Comparison of ENCODE assay signal across 19 cellular contexts in the genomic region with DNA sequence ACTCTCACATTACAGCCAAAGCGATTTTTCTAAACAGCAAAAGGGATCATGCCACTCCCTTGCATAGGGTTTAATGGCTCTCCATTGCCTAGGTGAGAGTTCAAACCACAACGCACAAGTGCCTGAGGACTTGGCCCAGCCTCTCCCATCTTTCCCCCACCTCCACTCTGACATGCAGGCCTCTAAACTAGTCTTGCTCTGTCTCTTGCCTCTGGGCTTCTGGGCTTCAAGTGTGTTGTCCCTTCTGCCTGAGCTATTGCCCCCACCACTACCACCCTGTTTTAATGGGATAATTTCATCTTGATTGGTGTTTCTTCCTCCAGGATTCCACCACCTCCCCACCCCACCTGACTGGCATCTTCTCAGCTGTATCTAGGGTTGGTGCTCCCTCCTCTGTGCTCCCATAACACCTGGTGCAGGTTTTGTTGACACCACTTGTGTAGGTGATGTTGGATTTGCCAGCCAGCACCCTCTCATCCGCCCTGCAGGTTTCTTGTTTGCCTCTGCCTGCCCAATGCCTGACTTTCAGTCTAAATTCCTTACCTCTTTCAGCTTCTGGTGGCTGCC. TPM values are rescaled to one million over a fixed set of nuclear protein-coding genes. Genes with fewer than 3 reads are reported as not detected.
DNase-seq lines count a peak whose midpoint lies in the region; ATAC-seq and TF ChIP-seq lines count a peak whose summit lies in the region.
"Had no signal": no experiment of that assay in that cellular context is flagged by ENCODE, and none has a peak within 500 bp of the region (broad histone marks: within the 10 kb centered on the region; RNA-seq: fewer than 3 reads in every experiment).

No MANE protein-coding gene starts in this region.

- peak overlapping the region in 4 of 7 donors; percentile 42 to 80 (median 56) for H3K27ac Mint-ChIP-seq in CD4-positive, alpha-beta memory T cell
- H3K27ac Mint-ChIP-seq in naive B cell, result peak overlapping the region in 2 of 6 donors; percentile 24 to 65
- H3K27ac Mint-ChIP-seq: activated CD4-positive, alpha-beta memory T cell treated with anti-CD3 and anti-CD28 coated beads for 36 hours; CD8-positive, alpha-beta T cell had no signal

- no peak overlapping the region for H2AFZ ChIP-seq in PC-3 (ENCODE audit: low read length)

- peaks cover 1 to 5% of the 10 kb centered on the region in 2 donors for H3K27me3 Mint-ChIP-seq in CD4-positive, alpha-beta memory T cell
- peaks cover 0 to 5% (median 0%) of the 10 kb centered on the region in 3 donors for H3K27me3 Mint-ChIP-seq in naive B cell
- H3K27me3 Mint-ChIP-seq: activated CD4-positive, alpha-beta memory T cell treated with anti-CD3 and anti-CD28 coated beads for 36 hours had no signal

- no peaks in the 10 kb centered on the region for H3K9me2 ChIP-seq in PC-3 (replicated peaks; ENCODE audit: low read length)

- H3F3A ChIP-seq in PC-3 (ENCODE audit: low read length, unreplicated experiment), result no peaks in the 10 kb centered on the region

- H3K36me3 ChIP-seq in CD4-positive, alpha-beta memory T cell (ENCODE audit: insufficient read depth, low read length), result no peaks in the 10 kb centered on the region
- H3K36me3 ChIP-seq in PC-3 (ENCODE audit: low read depth, low read length), result no peaks in the 10 kb centered on the region; the same call in 1 of the 2 replicates
- H3K36me3 ChIP-seq in uterus, result no peaks in the 10 kb centered on the region
- H3K36me3 ChIP-seq: left ventricle myocardium inferior had no signal

- TF ChIP-seq CTCF in PC-3 (conservative IDR thresholded peaks at IDR 0.05; ENCODE audit: low read depth, low read length) (no peak), uterus (IDR thresholded peaks at IDR 0.05) (no peak)

- no peak overlapping the region for H3K4me3 ChIP-seq in CD4-positive, alpha-beta memory T cell (ENCODE audit: low read length in 2 of 2)
- no peak overlapping the region for H3K4me3 ChIP-seq in PC-3 (ENCODE audit: low read length)
- H3K4me3 ChIP-seq in uterus, result no peak overlapping the region
- H3K4me3 ChIP-seq: left ventricle myocardium inferior had no signal

- H3K27me3 ChIP-seq in CD4-positive, alpha-beta memory T cell (ENCODE audit: insufficient read depth, low read length), result no peaks in the 10 kb centered on the region
- H3K27me3 ChIP-seq in PC-3 (ENCODE audit: low read length) (no peaks in the 10 kb centered on the region), uterus (no peaks in the 10 kb centered on the region)

- DNase-seq in NCI-H1417 (lab: John Stamatoyannopoulos, UW), result peak; percentile 83 to 95 (median 91)
- no peak for DNase-seq in NCI-H1417 treated with DMSO at 0.1 percent for 48 hours (lab: John Stamatoyannopoulos, UW)
- DNase-seq in CD4-positive, alpha-beta memory T cell, result no peak
- peak; percentile 27 for DNase-seq in PC-3
- DNase-seq in naive B cell, result no peak
- no peak for DNase-seq in uterus
- no peak for DNase-seq in HPDE6-E6E7 (ENCODE audit: extremely low spot score)
- DNase-seq: 8988T; activated CD4-positive, alpha-beta memory T cell treated with anti-CD3 and anti-CD28 coated beads for 36 hours; CD8-positive, alpha-beta T cell; H7; left ventricle myocardium inferior; NCI-H2171; small intestine had no signal

- TF ChIP-seq POLR2A in uterus (IDR thresholded peaks at IDR 0.05), result no peak

- H3K4me2 ChIP-seq in PC-3 (ENCODE audit: low read length), result no peak overlapping the region

- intact Hi-C loops in CD4-positive, alpha-beta memory T cell (cut with micrococcal nuclease), result no loop called here
- intact Hi-C loops in PC-3 (cut with micrococcal nuclease), result no loop called here
- intact Hi-C loops in uterus (cut with DNase I; ENCODE audit: low total_unique reads), result loop anchor here (10.0 kb wide), 1 partner anchor 78 kb away; no protein-coding TSS in a partner anchor

- H3K4me1 Mint-ChIP-seq in CD4-positive, alpha-beta memory T cell, result peaks cover 9 to 29% (median 13%) of the 10 kb centered on the region in 4 donors
- peaks cover 10 to 20% (median 11%) of the 10 kb centered on the region in 3 donors for H3K4me1 Mint-ChIP-seq in naive B cell

- H3K4me3 Mint-ChIP-seq in CD4-positive, alpha-beta memory T cell, result peak overlapping the region in 6 of 8 donors; percentile 48 to 94 (median 76)
- peak overlapping the region in 6 of 8 donors; percentile 20 to 89 (median 80) for H3K4me3 Mint-ChIP-seq in naive B cell
- H3K4me3 Mint-ChIP-seq: activated CD4-positive, alpha-beta memory T cell treated with anti-CD3 and anti-CD28 coated beads for 36 hours had no signal

- peaks cover 0 to 13% of the 10 kb centered on the region in 2 donors for H3K36me3 Mint-ChIP-seq in CD4-positive, alpha-beta memory T cell
- H3K36me3 Mint-ChIP-seq in naive B cell, result no peaks in the 10 kb centered on the region

- H3K9me3 Mint-ChIP-seq in CD4-positive, alpha-beta memory T cell, result peaks cover 0 to 5% (median 2%) of the 10 kb centered on the region in 8 donors
- H3K9me3 Mint-ChIP-seq in naive B cell, result peaks cover 0 to 5% (median 2%) of the 10 kb centered on the region in 7 donors

- POLR2A ChIA-PET in CD4-positive, alpha-beta memory T cell (lab: Charles Lee; ENCODE audit: partially characterized antibody), result interaction anchor here (1.0 to 8.4 kb wide), 4 partner anchors 18 to 95 kb away, joined by 3 to 147 read pairs (median 4); no protein-coding TSS in a partner anchor
- POLR2A ChIA-PET in PC-3 (lab: Charles Lee; ENCODE audit: unreplicated experiment), result no interaction called here

- no TSS peak for BruUV-seq in PC-3 (replicated peaks; lab: Mats Ljungman, UMichigan)

- peaks cover 29% of the 10 kb centered on the region for H3K79me2 ChIP-seq in PC-3 (ENCODE audit: low read length)

- H3K9ac ChIP-seq in PC-3 (ENCODE audit: low read length), result no peak overlapping the region

- CTCF ChIA-PET in CD4-positive, alpha-beta memory T cell (lab: Charles Lee; ENCODE audit: partially characterized antibody), result interaction anchor here (1.0 to 4.4 kb wide), 3 partner anchors 95 to 97 kb away, joined by 3 to 27 read pairs (median 19); no protein-coding TSS in a partner anchor
- CTCF ChIA-PET in PC-3 (lab: Charles Lee), result interaction anchor here (0.6 kb wide), 2 partner anchors 8 to 17 kb away, joined by 3 read pairs; no protein-coding TSS in a partner anchor

- no peak overlapping the region for H3K27ac ChIP-seq in CD4-positive, alpha-beta memory T cell (ENCODE audit: low read depth, low read length)
- H3K27ac ChIP-seq in PC-3 (ENCODE audit: low read length) (no peak overlapping the region), uterus (no peak overlapping the region)
- H3K27ac ChIP-seq: left ventricle myocardium inferior had no signal

- no peaks in the 10 kb centered on the region for H4K20me1 ChIP-seq in PC-3 (ENCODE audit: low read length)

- ATAC-seq in PC-3 (no peak), naive B cell (ENCODE audit: low read depth in 2 of 2) (no peak), HG03354 (IDR thresholded peaks at IDR 0.05; ENCODE audit: poor library complexity, severe bottlenecking, unreplicated experiment) (no peak)
- ATAC-seq: CD8-positive, alpha-beta T cell had no signal

- H3K9me3 ChIP-seq in CD4-positive, alpha-beta memory T cell (ENCODE audit: control insufficient read depth in 1 of 2, low read length in 2 of 2), result no peaks in the 10 kb centered on the region
- H3K9me3 ChIP-seq in PC-3 (ENCODE audit: low read length), result no peaks in the 10 kb centered on the region
- no peaks in the 10 kb centered on the region for H3K9me3 ChIP-seq in uterus
- H3K9me3 ChIP-seq: left ventricle myocardium inferior had no signal

- peaks cover 14% of the 10 kb centered on the region for H3K4me1 ChIP-seq in CD4-positive, alpha-beta memory T cell (ENCODE audit: insufficient read depth, low read length)
- H3K4me1 ChIP-seq in PC-3 (ENCODE audit: insufficient read depth, low read length) (peaks cover 24% of the 10 kb centered on the region), uterus (peaks cover 0 to 3% of the 10 kb centered on the region in 2 donors)

RNA-seq across cellular contexts. Expression of a gene that starts 2.7 kb away (rescaled TPM):
- total RNA-seq in CD4-positive, alpha-beta memory T cell, result 10 to 100 TPM; 20.4 to 21.7 TPM
- 1 to 10 TPM; 4.3 to 6.7 TPM for polyA plus RNA-seq in CD4-positive, alpha-beta memory T cell
- total RNA-seq in PC-3 (2014; rRNA removed) (8.1 and 9.2 TPM in 2 replicates), uterus (10 to 100 TPM in 3 of 4 donors, 1 to 10 TPM in 1; 2.8 to 29.9 (median 14.4) TPM)
- polyA plus RNA-seq in naive B cell (ENCODE audit: low read depth in 6 of 6), result 10 to 100 TPM in 4 of 6 donors, 1 to 10 TPM in 2; 4.9 to 17.1 (median 13.3) TPM

RNA-seq across cellular contexts. Expression of a gene that starts 58.3 kb away (rescaled TPM):
- 1 to 10 TPM in 1 of 2 experiments, under 1 TPM in 1; 0.58 to 1.1 TPM for total RNA-seq in CD4-positive, alpha-beta memory T cell
- polyA plus RNA-seq in CD4-positive, alpha-beta memory T cell, result under 1 TPM in 1 of 2 donors, not detected in 1; 0.08 TPM
- total RNA-seq in PC-3 (2014; rRNA removed) (0.58 TPM in 1 of 2 replicates, not detected in the other), uterus (not detected)
- under 1 TPM in 4 of 6 donors, not detected in 2; 0.04 to 0.17 (median 0.11) TPM for polyA plus RNA-seq in naive B cell (ENCODE audit: low read depth in 6 of 6)
- total RNA-seq: activated CD4-positive, alpha-beta memory T cell treated with anti-CD3 and anti-CD28 coated beads for 36 hours; chondrocyte; epithelial cell of proximal tubule; LHCN-M2; RPMI7951 had no signal

RNA-seq across cellular contexts. Expression of a gene that starts 59.0 kb away (rescaled TPM):
- 10 to 100 TPM; 10.5 to 11.0 TPM for total RNA-seq in CD4-positive, alpha-beta memory T cell
- 1 to 10 TPM; 1.9 to 3.5 TPM for polyA plus RNA-seq in CD4-positive, alpha-beta memory T cell
- 50.4 and 81.4 TPM in 2 replicates for total RNA-seq in PC-3 (2014; rRNA removed)
- 1 to 10 TPM in 5 of 6 donors, not detected in 1; 2.6 to 4.6 (median 3.4) TPM for polyA plus RNA-seq in naive B cell (ENCODE audit: low read depth in 6 of 6)
- total RNA-seq in uterus, result 10 to 100 TPM in 3 of 4 donors, 1 to 10 TPM in 1; 9.5 to 37.5 (median 18.3) TPM

Comparison
In these comparisons a context has a peak if more than half of its experiments do, and no peak if none do; other contexts are left out.
1. DNase-seq: peak in NCI-H1417 (3 of 3) and PC-3 (single experiment); none in NCI-H1417 treated with DMSO at 0.1 percent for 48 hours (single experiment), CD4-positive, alpha-beta memory T cell (0 of 5), naive B cell (single experiment), uterus (0 of 2) and HPDE6-E6E7 (single experiment).